15 cellular contexts compared by ENCODE assay signal in genomic region chr7:141027043-141027442, GRCh38.
"Had no signal": no experiment of that assay in that cellular context is flagged by ENCODE, and none has a peak within 500 bp of the region (broad histone marks: within the 10 kb centered on the region; RNA-seq: fewer than 3 reads in every experiment).

No MANE protein-coding gene starts in this region.

- H3K4me3 ChIP-seq: ascending aorta, lung, skin epidermis, thyroid gland had no signal

- DNase-seq: activated CD4-positive, alpha-beta T cell treated with anti-CD3 and anti-CD28 coated beads for 36 hours; activated CD8-positive, alpha-beta memory T cell treated with anti-CD3 and anti-CD28 coated beads, Interleukin-2, amount 50 U/mL, for 48 hours; activated CD8-positive, alpha-beta T cell treated with anti-CD3 and anti-CD28 coated beads, Interleukin-2, amount 10 ng/mL, durations not matched to agents 7 days and 5 days; activated naive CD4-positive, alpha-beta T cell treated with Interleukin-2 at 50 U/mL for 16 hours; activated naive CD8-positive, alpha-beta T cell treated with anti-CD3 and anti-CD28 coated beads, Interleukin-2, amount 50 U/mL, for 24 hours; glutamatergic neuron; left colon; naive thymus-derived CD4-positive, alpha-beta T cell; stimulated activated CD4-positive, alpha-beta T cell treated with anti-CD3 and anti-CD28 coated beads, Interleukin-4, amount 100 ng/mL, for 4 hours; thyroid gland had no signal

- H3K27ac ChIP-seq: ascending aorta, parathyroid adenoma, skin epidermis, thyroid gland had no signal

- ATAC-seq: activated CD4-positive, alpha-beta T cell treated with anti-CD3 and anti-CD28 coated beads for 36 hours; activated CD8-positive, alpha-beta T cell treated with anti-CD3 and anti-CD28 coated beads, Interleukin-2, amount 10 ng/mL, durations not matched to agents 7 days and 5 days; activated naive CD8-positive, alpha-beta T cell treated with anti-CD3 and anti-CD28 coated beads, Interleukin-2, amount 50 U/mL, for 24 hours; esophagus mucosa; left colon; naive thymus-derived CD4-positive, alpha-beta T cell had no signal

- H3K27me3 ChIP-seq: ascending aorta, thyroid gland had no signal

- H3K36me3 ChIP-seq: ascending aorta, thyroid gland had no signal

- H3K9me3 ChIP-seq: thyroid gland had no signal
